Comparison of ENCODE assay signal across 32 cellular contexts in genomic region chr14:76245097-76245496, GRCh38.
"Had no signal": no experiment of that assay in that cellular context is flagged by ENCODE, and none has a peak within 500 bp of the region (broad histone marks: within the 10 kb centered on the region; RNA-seq: fewer than 3 reads in every experiment).

No MANE protein-coding gene starts in this region.

- H3K27ac ChIP-seq: colonic mucosa, heart left ventricle, ovary, sigmoid colon, stomach, thyroid gland, upper lobe of right lung had no signal

- H3K36me3 Mint-ChIP-seq: mesothelial cell of epicardium had no signal

- H3K9me3 ChIP-seq: colonic mucosa, ovary, thyroid gland, upper lobe of right lung had no signal

- H3K4me1 ChIP-seq: colonic mucosa, heart left ventricle, sigmoid colon, stomach, thyroid gland, upper lobe of right lung had no signal

- H3K36me3 ChIP-seq: colonic mucosa, heart left ventricle, ovary, sigmoid colon, stomach, thyroid gland, upper lobe of right lung had no signal

- H3K4me3 Mint-ChIP-seq: activated CD4-positive, alpha-beta memory T cell treated with anti-CD3 and anti-CD28 coated beads for 36 hours; activated CD4-positive, alpha-beta T cell treated with anti-CD3 and anti-CD28 coated beads, Interleukin-2, amount 10 ng/mL, durations not matched to agents 24 days and 14 days; activated T-cell treated with anti-CD3 and anti-CD28 coated beads, Interleukin-2, amount 50 U/mL, for 4 hours; activated T-helper 17 cell treated with anti-CD3 and anti-CD28 coated beads, Interleukin-2, amount 50 U/mL, for 72 hours; mesothelial cell of epicardium; naive B cell; nephron progenitor cell; stimulated activated naive B cell treated with anti-CD40 and anti-IgM and Interleukin-4, amounts not matched to agents 10 μg/mL and 1 μg/mL and 100 μg/mL, for 72 hours; T-helper 1 cell treated with Interleukin-12 subunit alpha and Interleukin-12 subunit beta and Interleukin-4 antibody, amounts not matched to agents 30 μg/mL and 1 μg/mL, for 36 hours had no signal

- H3K27me3 Mint-ChIP-seq: stimulated activated naive B cell treated with anti-CD40 and anti-IgM and Interleukin-4, amounts not matched to agents 10 μg/mL and 1 μg/mL and 100 μg/mL, for 72 hours had no signal

- H3K4me1 Mint-ChIP-seq: activated CD4-positive, alpha-beta T cell treated with anti-CD3 and anti-CD28 coated beads, Interleukin-2, amount 10 ng/mL, durations not matched to agents 24 days and 14 days; activated T-helper 17 cell treated with anti-CD3 and anti-CD28 coated beads, Interleukin-2, amount 50 U/mL, for 72 hours; mesothelial cell of epicardium; naive B cell; stimulated activated naive B cell treated with anti-CD40 and anti-IgM and Interleukin-4, amounts not matched to agents 10 μg/mL and 1 μg/mL and 100 μg/mL, for 72 hours had no signal

- FAIRE-seq: endometrium had no signal

- ATAC-seq: activated T-cell treated with anti-CD3 and anti-CD28 coated beads, Interleukin-2, amount 50 U/mL, for 4 hours; activated T-helper 17 cell treated with anti-CD3 and anti-CD28 coated beads, Interleukin-2, amount 50 U/mL, for 72 hours; heart left ventricle; left ventricle myocardium superior; stimulated activated naive B cell treated with anti-CD40 and anti-IgM and Interleukin-4, amounts not matched to agents 10 μg/mL and 1 μg/mL and 100 μg/mL, for 72 hours; upper lobe of right lung had no signal

- H3K27ac Mint-ChIP-seq: activated CD4-positive, alpha-beta memory T cell treated with anti-CD3 and anti-CD28 coated beads for 36 hours; activated CD4-positive, alpha-beta T cell treated with anti-CD3 and anti-CD28 coated beads, Interleukin-2, amount 10 ng/mL, durations not matched to agents 24 days and 14 days; activated T-helper 17 cell treated with anti-CD3 and anti-CD28 coated beads, Interleukin-2, amount 50 U/mL, for 72 hours; mesothelial cell of epicardium; naive B cell; nephron progenitor cell; progenitor cell of endocrine pancreas; stimulated activated naive B cell treated with anti-CD40 and anti-IgM and Interleukin-4, amounts not matched to agents 10 μg/mL and 1 μg/mL and 100 μg/mL, for 72 hours; T-helper 1 cell treated with Interleukin-12 subunit alpha and Interleukin-12 subunit beta and Interleukin-4 antibody, amounts not matched to agents 30 μg/mL and 1 μg/mL, for 36 hours had no signal

- H3K4me2 ChIP-seq: smooth muscle cell had no signal

- DNase-seq: activated CD4-positive, alpha-beta memory T cell treated with anti-CD3 and anti-CD28 coated beads for 36 hours; activated CD4-positive, alpha-beta T cell treated with anti-CD3 and anti-CD28 coated beads, Interleukin-2, amount 10 ng/mL, durations not matched to agents 24 days and 14 days; activated CD4-positive, CD25-positive, alpha-beta regulatory T cell treated with anti-CD3 and anti-CD28 coated beads, Interleukin-2, amount 50 U/mL, for 72 hours; activated gamma-delta T cell treated with Interleukin-2 at 50 U/mL for 16 hours; activated naive CD4-positive, alpha-beta T cell treated with anti-CD3 and anti-CD28 coated beads, Interleukin-2, amount 50 U/mL, for 16 hours; activated T-cell treated with anti-CD3 and anti-CD28 coated beads, Interleukin-2, amount 50 U/mL, for 4 hours; amygdala; cerebellar nuclear complex; colonic mucosa; effector CD8-positive, alpha-beta T cell; foreskin fibroblast; heart left ventricle; hypothalamus; kidney glomerular epithelial cell; left ventricle myocardium superior; naive B cell; nephron progenitor cell; ovary; retina; sigmoid colon; stimulated activated CD4-positive, alpha-beta T cell treated with anti-CD3 and anti-CD28 coated beads, Interleukin-1b, Interleukin-23, amount 100 ng/mL, for 48 hours; stimulated activated naive B cell treated with anti-CD40 and anti-IgM and Interleukin-4, amounts not matched to agents 10 μg/mL and 1 μg/mL and 100 μg/mL, for 72 hours; stomach; SW 1271; thyroid gland; upper lobe of right lung had no signal

- H3K4me3 ChIP-seq: colonic mucosa, heart left ventricle, ovary, sigmoid colon, smooth muscle cell, stomach, thyroid gland, upper lobe of right lung had no signal

- H3K27me3 ChIP-seq: colonic mucosa, heart left ventricle, ovary, sigmoid colon, stomach, thyroid gland, upper lobe of right lung had no signal
